1 cellular context compared by ENCODE assay signal in the genomic region with DNA sequence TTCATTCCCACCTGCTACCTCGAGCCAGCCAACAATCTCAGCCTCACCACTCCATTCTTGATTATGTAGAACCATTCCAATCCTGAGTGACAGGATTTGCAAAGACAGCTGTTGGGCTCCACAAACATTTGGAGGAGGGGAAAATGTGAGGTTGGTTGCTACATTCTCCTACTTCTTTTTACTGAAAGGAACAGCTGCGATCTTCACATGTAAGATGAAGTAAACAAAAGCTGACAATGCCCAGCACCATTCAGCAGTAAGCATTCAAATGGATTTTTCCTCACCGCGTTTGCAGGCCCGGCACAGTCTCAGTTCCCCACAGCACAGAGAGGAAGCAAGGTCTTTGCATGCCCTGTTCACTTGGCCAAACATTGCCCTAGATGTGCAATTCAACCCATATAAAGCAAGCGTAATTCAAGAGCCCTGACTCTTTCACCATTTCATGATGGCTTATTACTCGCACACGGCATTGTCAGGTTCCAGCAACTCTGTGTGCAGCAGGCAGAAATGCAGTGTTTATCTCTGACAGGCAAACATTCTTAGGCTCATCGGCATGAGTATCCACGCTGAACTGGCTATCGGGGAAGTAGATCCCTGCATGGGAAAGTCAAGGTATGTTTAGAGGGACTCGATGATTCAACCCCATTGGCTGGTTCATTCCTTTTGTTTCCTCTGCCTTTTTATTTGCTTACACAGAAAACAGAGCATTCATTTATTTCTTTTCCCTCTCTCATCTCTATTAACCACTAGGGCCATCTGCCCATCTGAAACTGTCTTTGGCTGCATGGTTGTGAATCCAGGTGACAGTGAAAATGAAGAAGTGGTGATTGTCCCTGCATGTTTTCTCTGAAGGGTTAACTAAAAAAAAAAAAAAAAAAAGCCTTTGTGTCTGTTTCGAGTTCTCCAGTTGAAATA.
TF ChIP-seq lines count a peak whose summit lies in the region.

No MANE protein-coding gene starts in this region.

TF ChIP-seq in GM12878, 131 proteins besides CTCF, POLR2A, EP300 and RAD21 (continued from another document and continues in another):
- TF ChIP-seq, protein P1, sequence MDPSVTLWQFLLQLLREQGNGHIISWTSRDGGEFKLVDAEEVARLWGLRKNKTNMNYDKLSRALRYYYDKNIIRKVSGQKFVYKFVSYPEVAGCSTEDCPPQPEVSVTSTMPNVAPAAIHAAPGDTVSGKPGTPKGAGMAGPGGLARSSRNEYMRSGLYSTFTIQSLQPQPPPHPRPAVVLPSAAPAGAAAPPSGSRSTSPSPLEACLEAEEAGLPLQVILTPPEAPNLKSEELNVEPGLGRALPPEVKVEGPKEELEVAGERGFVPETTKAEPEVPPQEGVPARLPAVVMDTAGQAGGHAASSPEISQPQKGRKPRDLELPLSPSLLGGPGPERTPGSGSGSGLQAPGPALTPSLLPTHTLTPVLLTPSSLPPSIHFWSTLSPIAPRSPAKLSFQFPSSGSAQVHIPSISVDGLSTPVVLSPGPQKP (IDR thresholded peaks at IDR 0.05; ENCODE audit: low read depth, low read length), result no peak
- TF ChIP-seq, protein P2, sequence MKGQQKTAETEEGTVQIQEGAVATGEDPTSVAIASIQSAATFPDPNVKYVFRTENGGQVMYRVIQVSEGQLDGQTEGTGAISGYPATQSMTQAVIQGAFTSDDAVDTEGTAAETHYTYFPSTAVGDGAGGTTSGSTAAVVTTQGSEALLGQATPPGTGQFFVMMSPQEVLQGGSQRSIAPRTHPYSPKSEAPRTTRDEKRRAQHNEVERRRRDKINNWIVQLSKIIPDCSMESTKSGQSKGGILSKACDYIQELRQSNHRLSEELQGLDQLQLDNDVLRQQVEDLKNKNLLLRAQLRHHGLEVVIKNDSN (IDR thresholded peaks at IDR 0.05; ENCODE audit: borderline replicate concordance, extremely low read length, insufficient read depth, low read depth, low read length), result no peak
- TF ChIP-seq CBFB (IDR thresholded peaks at IDR 0.05; ENCODE audit: low read depth), result 0 out of 2 replicates have a peak, but pooled peaks have one; percentile 6
- TF ChIP-seq BHLHE40 (IDR thresholded peaks at IDR 0.05; ENCODE audit: borderline replicate concordance in 1 of 2, low read depth in 2 of 2, low read length in 1 of 2), result peak in 1 of 2 experiments; percentile 4; a peak in 1 of 4 replicates
- TF ChIP-seq TCF12 (IDR thresholded peaks at IDR 0.05; ENCODE audit: low read depth, low read length), result peak; percentile 75; the same call in 1 of the 2 replicates
- no peak for TF ChIP-seq FOXK2 (IDR thresholded peaks at IDR 0.05)
- TF ChIP-seq MEF2A (IDR thresholded peaks at IDR 0.05; ENCODE audit: insufficient read depth, low read depth, low read length), result 0 out of 2 replicates have a peak, but pooled peaks have one; percentile 36
- TF ChIP-seq KAT2A (conservative IDR thresholded peaks at IDR 0.05; ENCODE audit: control insufficient read depth, low read depth, low read length), result no peak
- TF ChIP-seq ATF7 (IDR thresholded peaks at IDR 0.05; ENCODE audit: low read depth), result no peak
- no peak for TF ChIP-seq SUPT20H (IDR thresholded peaks at IDR 0.05; ENCODE audit: borderline replicate concordance, control insufficient read depth, low read depth, low read length)
- TF ChIP-seq CHD2 (IDR thresholded peaks at IDR 0.05; ENCODE audit: borderline replicate concordance, low read depth, low read length), result no peak
- TF ChIP-seq SREBF1 (IDR thresholded peaks at IDR 0.05; ENCODE audit: low read length), result no peak
- no peak for TF ChIP-seq FOXM1 (IDR thresholded peaks at IDR 0.05; ENCODE audit: low read depth, low read length)
- TF ChIP-seq DPF2 (IDR thresholded peaks at IDR 0.05), result 0 out of 2 replicates have a peak, but pooled peaks have one; percentile 38
- TF ChIP-seq GABPA (IDR thresholded peaks at IDR 0.05; ENCODE audit: low read depth), result no peak
- TF ChIP-seq JUNB (IDR thresholded peaks at IDR 0.05), result 0 out of 2 replicates have a peak, but pooled peaks have one; percentile 14
- TF ChIP-seq, protein P3, sequence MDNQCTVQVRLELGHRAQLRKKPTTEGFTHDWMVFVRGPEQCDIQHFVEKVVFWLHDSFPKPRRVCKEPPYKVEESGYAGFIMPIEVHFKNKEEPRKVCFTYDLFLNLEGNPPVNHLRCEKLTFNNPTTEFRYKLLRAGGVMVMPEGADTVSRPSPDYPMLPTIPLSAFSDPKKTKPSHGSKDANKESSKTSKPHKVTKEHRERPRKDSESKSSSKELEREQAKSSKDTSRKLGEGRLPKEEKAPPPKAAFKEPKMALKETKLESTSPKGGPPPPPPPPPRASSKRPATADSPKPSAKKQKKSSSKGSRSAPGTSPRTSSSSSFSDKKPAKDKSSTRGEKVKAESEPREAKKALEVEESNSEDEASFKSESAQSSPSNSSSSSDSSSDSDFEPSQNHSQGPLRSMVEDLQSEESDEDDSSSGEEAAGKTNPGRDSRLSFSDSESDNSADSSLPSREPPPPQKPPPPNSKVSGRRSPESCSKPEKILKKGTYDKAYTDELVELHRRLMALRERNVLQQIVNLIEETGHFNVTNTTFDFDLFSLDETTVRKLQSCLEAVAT (IDR thresholded peaks at IDR 0.05), result peak; percentile 95
- no peak for TF ChIP-seq SUZ12 (IDR thresholded peaks at IDR 0.05; ENCODE audit: unreplicated experiment)
- TF ChIP-seq, protein P4, sequence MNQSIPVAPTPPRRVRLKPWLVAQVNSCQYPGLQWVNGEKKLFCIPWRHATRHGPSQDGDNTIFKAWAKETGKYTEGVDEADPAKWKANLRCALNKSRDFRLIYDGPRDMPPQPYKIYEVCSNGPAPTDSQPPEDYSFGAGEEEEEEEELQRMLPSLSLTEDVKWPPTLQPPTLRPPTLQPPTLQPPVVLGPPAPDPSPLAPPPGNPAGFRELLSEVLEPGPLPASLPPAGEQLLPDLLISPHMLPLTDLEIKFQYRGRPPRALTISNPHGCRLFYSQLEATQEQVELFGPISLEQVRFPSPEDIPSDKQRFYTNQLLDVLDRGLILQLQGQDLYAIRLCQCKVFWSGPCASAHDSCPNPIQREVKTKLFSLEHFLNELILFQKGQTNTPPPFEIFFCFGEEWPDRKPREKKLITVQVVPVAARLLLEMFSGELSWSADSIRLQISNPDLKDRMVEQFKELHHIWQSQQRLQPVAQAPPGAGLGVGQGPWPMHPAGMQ (IDR thresholded peaks at IDR 0.05; ENCODE audit: borderline replicate concordance), result no peak
- TF ChIP-seq, protein P5, sequence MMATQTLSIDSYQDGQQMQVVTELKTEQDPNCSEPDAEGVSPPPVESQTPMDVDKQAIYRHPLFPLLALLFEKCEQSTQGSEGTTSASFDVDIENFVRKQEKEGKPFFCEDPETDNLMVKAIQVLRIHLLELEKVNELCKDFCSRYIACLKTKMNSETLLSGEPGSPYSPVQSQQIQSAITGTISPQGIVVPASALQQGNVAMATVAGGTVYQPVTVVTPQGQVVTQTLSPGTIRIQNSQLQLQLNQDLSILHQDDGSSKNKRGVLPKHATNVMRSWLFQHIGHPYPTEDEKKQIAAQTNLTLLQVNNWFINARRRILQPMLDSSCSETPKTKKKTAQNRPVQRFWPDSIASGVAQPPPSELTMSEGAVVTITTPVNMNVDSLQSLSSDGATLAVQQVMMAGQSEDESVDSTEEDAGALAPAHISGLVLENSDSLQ (IDR thresholded peaks at IDR 0.05), result peak; percentile 87
- TF ChIP-seq NFYA (IDR thresholded peaks at IDR 0.05; ENCODE audit: borderline replicate concordance, low read depth, low read length), result no peak
- peak; percentile 97; the same call in 1 of the 2 replicates for TF ChIP-seq WRNIP1 (IDR thresholded peaks at IDR 0.05; ENCODE audit: borderline replicate concordance, low read depth, low read length)
- peak; percentile 69 to 79 for TF ChIP-seq IKZF2 (IDR thresholded peaks at IDR 0.05)
- no peak for TF ChIP-seq YBX1 (IDR thresholded peaks at IDR 0.05)
- TF ChIP-seq SPI1 (IDR thresholded peaks at IDR 0.05; ENCODE audit: borderline replicate concordance, insufficient read depth, low read depth, low read length), result peak; percentile 85
- no peak for TF ChIP-seq ESRRA (IDR thresholded peaks at IDR 0.05; ENCODE audit: low read length)
- TF ChIP-seq, protein P6, sequence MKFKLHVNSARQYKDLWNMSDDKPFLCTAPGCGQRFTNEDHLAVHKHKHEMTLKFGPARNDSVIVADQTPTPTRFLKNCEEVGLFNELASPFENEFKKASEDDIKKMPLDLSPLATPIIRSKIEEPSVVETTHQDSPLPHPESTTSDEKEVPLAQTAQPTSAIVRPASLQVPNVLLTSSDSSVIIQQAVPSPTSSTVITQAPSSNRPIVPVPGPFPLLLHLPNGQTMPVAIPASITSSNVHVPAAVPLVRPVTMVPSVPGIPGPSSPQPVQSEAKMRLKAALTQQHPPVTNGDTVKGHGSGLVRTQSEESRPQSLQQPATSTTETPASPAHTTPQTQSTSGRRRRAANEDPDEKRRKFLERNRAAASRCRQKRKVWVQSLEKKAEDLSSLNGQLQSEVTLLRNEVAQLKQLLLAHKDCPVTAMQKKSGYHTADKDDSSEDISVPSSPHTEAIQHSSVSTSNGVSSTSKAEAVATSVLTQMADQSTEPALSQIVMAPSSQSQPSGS (IDR thresholded peaks at IDR 0.05; ENCODE audit: low read length), result peak; percentile 28; the same call in 1 of the 2 replicates
- TF ChIP-seq, protein P7, sequence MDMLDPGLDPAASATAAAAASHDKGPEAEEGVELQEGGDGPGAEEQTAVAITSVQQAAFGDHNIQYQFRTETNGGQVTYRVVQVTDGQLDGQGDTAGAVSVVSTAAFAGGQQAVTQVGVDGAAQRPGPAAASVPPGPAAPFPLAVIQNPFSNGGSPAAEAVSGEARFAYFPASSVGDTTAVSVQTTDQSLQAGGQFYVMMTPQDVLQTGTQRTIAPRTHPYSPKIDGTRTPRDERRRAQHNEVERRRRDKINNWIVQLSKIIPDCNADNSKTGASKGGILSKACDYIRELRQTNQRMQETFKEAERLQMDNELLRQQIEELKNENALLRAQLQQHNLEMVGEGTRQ (IDR thresholded peaks at IDR 0.05; ENCODE audit: borderline replicate concordance, low read depth, low read length), result no peak
- peak; percentile 90 for TF ChIP-seq PML (IDR thresholded peaks at IDR 0.05; ENCODE audit: low read length)
- no peak for TF ChIP-seq PAX8 (IDR thresholded peaks at IDR 0.05)
- TF ChIP-seq CEBPB (IDR thresholded peaks at IDR 0.05; ENCODE audit: borderline replicate concordance in 1 of 2, low read depth in 2 of 2, low read length in 2 of 2), result no peak
- TF ChIP-seq SP1 (IDR thresholded peaks at IDR 0.05; ENCODE audit: low read depth, low read length), result no peak
- TF ChIP-seq, protein P8, sequence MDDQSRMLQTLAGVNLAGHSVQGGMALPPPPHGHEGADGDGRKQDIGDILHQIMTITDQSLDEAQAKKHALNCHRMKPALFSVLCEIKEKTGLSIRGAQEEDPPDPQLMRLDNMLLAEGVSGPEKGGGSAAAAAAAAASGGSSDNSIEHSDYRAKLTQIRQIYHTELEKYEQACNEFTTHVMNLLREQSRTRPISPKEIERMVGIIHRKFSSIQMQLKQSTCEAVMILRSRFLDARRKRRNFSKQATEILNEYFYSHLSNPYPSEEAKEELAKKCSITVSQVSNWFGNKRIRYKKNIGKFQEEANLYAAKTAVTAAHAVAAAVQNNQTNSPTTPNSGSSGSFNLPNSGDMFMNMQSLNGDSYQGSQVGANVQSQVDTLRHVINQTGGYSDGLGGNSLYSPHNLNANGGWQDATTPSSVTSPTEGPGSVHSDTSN (IDR thresholded peaks at IDR 0.05; ENCODE audit: insufficient replicate concordance, low read depth, low read length), result peak; percentile 19
- no peak; the same call in 1 of the 2 replicates for TF ChIP-seq SIN3A (IDR thresholded peaks at IDR 0.05; ENCODE audit: low read depth, low read length)
- TF ChIP-seq, protein P9, sequence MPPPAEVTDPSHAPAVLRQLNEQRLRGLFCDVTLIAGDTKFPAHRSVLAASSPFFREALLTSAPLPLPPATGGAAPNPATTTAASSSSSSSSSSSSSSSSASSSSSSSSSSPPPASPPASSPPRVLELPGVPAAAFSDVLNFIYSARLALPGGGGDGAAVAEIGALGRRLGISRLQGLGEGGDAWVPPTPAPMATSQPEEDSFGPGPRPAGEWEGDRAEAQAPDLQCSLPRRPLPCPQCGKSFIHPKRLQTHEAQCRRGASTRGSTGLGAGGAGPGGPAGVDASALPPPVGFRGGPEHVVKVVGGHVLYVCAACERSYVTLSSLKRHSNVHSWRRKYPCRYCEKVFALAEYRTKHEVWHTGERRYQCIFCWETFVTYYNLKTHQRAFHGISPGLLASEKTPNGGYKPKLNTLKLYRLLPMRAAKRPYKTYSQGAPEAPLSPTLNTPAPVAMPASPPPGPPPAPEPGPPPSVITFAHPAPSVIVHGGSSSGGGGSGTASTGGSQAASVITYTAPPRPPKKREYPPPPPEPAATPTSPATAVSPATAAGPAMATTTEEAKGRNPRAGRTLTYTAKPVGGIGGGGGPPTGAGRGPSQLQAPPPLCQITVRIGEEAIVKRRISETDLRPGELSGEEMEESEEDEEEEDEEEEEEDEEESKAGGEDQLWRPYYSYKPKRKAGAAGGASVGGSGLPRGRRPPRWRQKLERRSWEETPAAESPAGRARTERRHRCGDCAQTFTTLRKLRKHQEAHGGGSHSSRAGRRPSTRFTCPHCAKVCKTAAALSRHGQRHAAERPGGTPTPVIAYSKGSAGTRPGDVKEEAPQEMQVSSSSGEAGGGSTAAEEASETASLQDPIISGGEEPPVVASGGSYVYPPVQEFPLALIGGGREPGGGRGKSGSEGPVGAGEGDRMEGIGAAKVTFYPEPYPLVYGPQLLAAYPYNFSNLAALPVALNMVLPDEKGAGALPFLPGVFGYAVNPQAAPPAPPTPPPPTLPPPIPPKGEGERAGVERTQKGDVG (CRISPR knock-in tag; IDR thresholded peaks at IDR 0.05), result no peak
- TF ChIP-seq, protein P10, sequence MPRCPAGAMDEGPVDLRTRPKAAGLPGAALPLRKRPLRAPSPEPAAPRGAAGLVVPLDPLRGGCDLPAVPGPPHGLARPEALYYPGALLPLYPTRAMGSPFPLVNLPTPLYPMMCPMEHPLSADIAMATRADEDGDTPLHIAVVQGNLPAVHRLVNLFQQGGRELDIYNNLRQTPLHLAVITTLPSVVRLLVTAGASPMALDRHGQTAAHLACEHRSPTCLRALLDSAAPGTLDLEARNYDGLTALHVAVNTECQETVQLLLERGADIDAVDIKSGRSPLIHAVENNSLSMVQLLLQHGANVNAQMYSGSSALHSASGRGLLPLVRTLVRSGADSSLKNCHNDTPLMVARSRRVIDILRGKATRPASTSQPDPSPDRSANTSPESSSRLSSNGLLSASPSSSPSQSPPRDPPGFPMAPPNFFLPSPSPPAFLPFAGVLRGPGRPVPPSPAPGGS (IDR thresholded peaks at IDR 0.05; ENCODE audit: borderline replicate concordance, insufficient read depth, low read depth, low read length, poor library complexity, severe bottlenecking), result no peak
- peak; percentile 70 for TF ChIP-seq RUNX3 (IDR thresholded peaks at IDR 0.05; ENCODE audit: low read length)
